ENCODE assay signal across 8 cellular contexts in genomic region chr12:42145197-42145549, GRCh38. TPM values are rescaled to one million over a fixed set of nuclear protein-coding genes. Genes with fewer than 3 reads are reported as not detected.
A peak's percentile ranks its signal among the peaks of the same experiment; 100 is the strongest.
DNase-seq lines count a peak whose midpoint lies in the region; ATAC-seq and TF ChIP-seq lines count a peak whose summit lies in the region.

No MANE protein-coding gene starts in this region.

- 2 to 16% (median 3%) methylated on average over 8 of the region's 8 CpGs for WGBS in adrenal gland, 4 donors
- WGBS in transverse colon (ENCODE audit: low coverage in 1 of 2), 2 donors: 4 to 22% methylated on average over 6 to 8 of the region's 8 CpGs

- in situ Hi-C loops in transverse colon (cut with MboI; ENCODE audit: low pct_ligation_motif_present in 1 of 4, low pct_unique_long_range_greater_than_20kb in 1 of 4, low sequenced_read_pairs in 3 of 4): loop anchor here in 3 of 4 donors (10.0 to 25.0 kb wide), 5 partner anchors 90 to 1192 kb away; partner anchors contain the start of genes YAF2 (in 2 of the 3), PPHLN1 (in 1 of the 3) and ZCRB1 (in 1 of the 3)

- H3K4me1 ChIP-seq in adrenal gland (replicated peaks in 1 of 2): peaks cover 14 to 29% of the 10 kb centered on the region in 2 donors
- peaks cover 0 to 27% (median 10%) of the 10 kb centered on the region in 4 donors for H3K4me1 ChIP-seq in transverse colon

- peak; percentile 21 for DNase-seq in Daoy (ENCODE audit: low read depth)
- no peak for DNase-seq in adrenal gland
- no peak for DNase-seq in left lobe of liver (ENCODE audit: low spot score)
- no peak for DNase-seq in transverse colon
- DNase-seq in NAMALWA (ENCODE audit: low spot score): no peak
- no peak for DNase-seq in NCI-H2171 treated with DMSO at 0.1 percent for 48 hours (lab: John Stamatoyannopoulos, UW)
- no peak for DNase-seq in NCI-H446 treated with DMSO at 0.1 percent for 48 hours (lab: John Stamatoyannopoulos, UW)

- ATAC-seq in HG03159 (IDR thresholded peaks at IDR 0.05; ENCODE audit: unreplicated experiment) (peak; percentile 19), left lobe of liver (peak; percentile 1)

- peak overlapping the region in 4 of 5 donors; percentile 69 to 93 (median 82) for H3K27ac ChIP-seq in adrenal gland
- peak overlapping the region; percentile 89 to 97 (median 92) for H3K27ac ChIP-seq in transverse colon

- H3K27me3 ChIP-seq in adrenal gland (no peaks in the 10 kb centered on the region), transverse colon (no peaks in the 10 kb centered on the region)

- peak overlapping the region in 2 of 4 donors; percentile 21 to 85 for H3K4me3 ChIP-seq in adrenal gland
- peak overlapping the region; percentile 64 to 95 (median 74) for H3K4me3 ChIP-seq in transverse colon

- intact Hi-C loops in adrenal gland (cut with DNase I): no loop called here
- intact Hi-C loops in transverse colon (cut with DNase I; ENCODE audit: low total_unique reads): no loop called here

- no peaks in the 10 kb centered on the region for H3K9me3 ChIP-seq in adrenal gland (replicated peaks in 1 of 3)
- H3K9me3 ChIP-seq in transverse colon: no peaks in the 10 kb centered on the region

- H3K36me3 ChIP-seq in adrenal gland (replicated peaks in 1 of 2) (no peaks in the 10 kb centered on the region), transverse colon (no peaks in the 10 kb centered on the region)

- TF ChIP-seq POLR2A in adrenal gland (IDR thresholded peaks at IDR 0.05): no peak
- TF ChIP-seq POLR2A in transverse colon (IDR thresholded peaks at IDR 0.05): no peak

- TF ChIP-seq CTCF in adrenal gland (IDR thresholded peaks at IDR 0.05) (no peak), transverse colon (IDR thresholded peaks at IDR 0.05) (no peak)

- TF ChIP-seq EP300 in transverse colon (IDR thresholded peaks at IDR 0.05; ENCODE audit: low read depth): no peak

RNA-seq across cellular contexts. Expression of gene GXYLT1, which starts 0.5 kb away (rescaled TPM):
- total RNA-seq in Daoy (2014; rRNA removed; shearing (Covaris generic)): 28.8 and 29.9 TPM in 2 replicates
- total RNA-seq in adrenal gland: 10 to 100 TPM in 2 of 8 donors, 1 to 10 TPM in 6; 6.9 to 11.9 (median 9.7) TPM
- polyA plus RNA-seq in adrenal gland: 10 to 100 TPM in 1 of 3 donors, 1 to 10 TPM in 2; 1.6 to 13.1 (median 2.8) TPM
- total RNA-seq in left lobe of liver: 9.2 TPM
- 10 to 100 TPM in 2 of 4 donors, 1 to 10 TPM in 2; 3.6 to 17.5 (median 8.7) TPM for total RNA-seq in transverse colon
